In the genomic region with DNA sequence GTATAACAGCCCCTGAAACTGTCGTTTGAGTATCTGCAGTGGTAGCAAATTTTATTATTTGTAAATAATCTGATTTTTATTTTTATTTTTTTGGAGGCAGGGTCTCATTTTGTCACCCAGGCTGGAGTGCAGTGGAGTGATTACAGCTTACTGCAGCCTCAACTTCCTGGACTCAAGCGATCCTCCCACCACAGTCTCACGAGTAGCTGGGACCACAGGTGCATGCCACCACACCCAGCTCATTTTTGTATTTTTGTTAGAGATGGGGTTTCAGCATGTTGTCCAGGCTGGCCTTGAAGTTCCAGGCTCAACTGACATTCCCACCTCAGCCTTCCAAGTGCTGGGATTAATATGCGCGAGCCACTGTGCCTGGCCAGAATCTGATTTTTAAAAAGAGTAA, we compare ENCODE assay signal across 1 cellular context.
TF ChIP-seq lines count a peak whose summit lies in the region.

No MANE protein-coding gene starts in this region.

TF ChIP-seq in GM23338, 12 proteins besides CTCF, POLR2A, EP300 and RAD21:
- TF ChIP-seq EZH2phosphoT487 (IDR thresholded peaks at IDR 0.05; ENCODE audit: unreplicated experiment) = no peak
- TF ChIP-seq, protein P1, sequence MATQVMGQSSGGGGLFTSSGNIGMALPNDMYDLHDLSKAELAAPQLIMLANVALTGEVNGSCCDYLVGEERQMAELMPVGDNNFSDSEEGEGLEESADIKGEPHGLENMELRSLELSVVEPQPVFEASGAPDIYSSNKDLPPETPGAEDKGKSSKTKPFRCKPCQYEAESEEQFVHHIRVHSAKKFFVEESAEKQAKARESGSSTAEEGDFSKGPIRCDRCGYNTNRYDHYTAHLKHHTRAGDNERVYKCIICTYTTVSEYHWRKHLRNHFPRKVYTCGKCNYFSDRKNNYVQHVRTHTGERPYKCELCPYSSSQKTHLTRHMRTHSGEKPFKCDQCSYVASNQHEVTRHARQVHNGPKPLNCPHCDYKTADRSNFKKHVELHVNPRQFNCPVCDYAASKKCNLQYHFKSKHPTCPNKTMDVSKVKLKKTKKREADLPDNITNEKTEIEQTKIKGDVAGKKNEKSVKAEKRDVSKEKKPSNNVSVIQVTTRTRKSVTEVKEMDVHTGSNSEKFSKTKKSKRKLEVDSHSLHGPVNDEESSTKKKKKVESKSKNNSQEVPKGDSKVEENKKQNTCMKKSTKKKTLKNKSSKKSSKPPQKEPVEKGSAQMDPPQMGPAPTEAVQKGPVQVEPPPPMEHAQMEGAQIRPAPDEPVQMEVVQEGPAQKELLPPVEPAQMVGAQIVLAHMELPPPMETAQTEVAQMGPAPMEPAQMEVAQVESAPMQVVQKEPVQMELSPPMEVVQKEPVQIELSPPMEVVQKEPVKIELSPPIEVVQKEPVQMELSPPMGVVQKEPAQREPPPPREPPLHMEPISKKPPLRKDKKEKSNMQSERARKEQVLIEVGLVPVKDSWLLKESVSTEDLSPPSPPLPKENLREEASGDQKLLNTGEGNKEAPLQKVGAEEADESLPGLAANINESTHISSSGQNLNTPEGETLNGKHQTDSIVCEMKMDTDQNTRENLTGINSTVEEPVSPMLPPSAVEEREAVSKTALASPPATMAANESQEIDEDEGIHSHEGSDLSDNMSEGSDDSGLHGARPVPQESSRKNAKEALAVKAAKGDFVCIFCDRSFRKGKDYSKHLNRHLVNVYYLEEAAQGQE (IDR thresholded peaks at IDR 0.05; ENCODE audit: unreplicated experiment) = no peak
- no peak for TF ChIP-seq EZH2 (IDR thresholded peaks at IDR 0.05; ENCODE audit: low read depth, unreplicated experiment)
- TF ChIP-seq, protein P2, sequence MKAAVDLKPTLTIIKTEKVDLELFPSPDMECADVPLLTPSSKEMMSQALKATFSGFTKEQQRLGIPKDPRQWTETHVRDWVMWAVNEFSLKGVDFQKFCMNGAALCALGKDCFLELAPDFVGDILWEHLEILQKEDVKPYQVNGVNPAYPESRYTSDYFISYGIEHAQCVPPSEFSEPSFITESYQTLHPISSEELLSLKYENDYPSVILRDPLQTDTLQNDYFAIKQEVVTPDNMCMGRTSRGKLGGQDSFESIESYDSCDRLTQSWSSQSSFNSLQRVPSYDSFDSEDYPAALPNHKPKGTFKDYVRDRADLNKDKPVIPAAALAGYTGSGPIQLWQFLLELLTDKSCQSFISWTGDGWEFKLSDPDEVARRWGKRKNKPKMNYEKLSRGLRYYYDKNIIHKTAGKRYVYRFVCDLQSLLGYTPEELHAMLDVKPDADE (IDR thresholded peaks at IDR 0.05) = no peak
- no peak for TF ChIP-seq NANOG (IDR thresholded peaks at IDR 0.05; ENCODE audit: borderline replicate concordance)
- TF ChIP-seq JUNB (IDR thresholded peaks at IDR 0.05; ENCODE audit: unreplicated experiment) = no peak
- no peak for TF ChIP-seq ZNF331 (CRISPR knock-in tag; IDR thresholded peaks at IDR 0.05; ENCODE audit: low read depth)
- no peak for TF ChIP-seq STAT1 (IDR thresholded peaks at IDR 0.05; ENCODE audit: unreplicated experiment)
- no peak for TF ChIP-seq CREB1 (CRISPR knock-in tag; IDR thresholded peaks at IDR 0.05; ENCODE audit: low read depth)
- TF ChIP-seq POLR2AphosphoS5 (IDR thresholded peaks at IDR 0.05; ENCODE audit: low read depth) = no peak
